In genomic region chr12:104105461-104105860, GRCh38 we compare ENCODE assay signal across 10 cellular contexts. TPM values are rescaled to one million over a fixed set of nuclear protein-coding genes. Genes with fewer than 3 reads are reported as not detected.
"Had no signal": no experiment of that assay in that cellular context is flagged by ENCODE, and none has a peak within 500 bp of the region (broad histone marks: within the 10 kb centered on the region; RNA-seq: fewer than 3 reads in every experiment).

No MANE protein-coding gene starts in this region.

- DNase-seq: GM23248, GOT3, H7, HFFc6, KBM-7 had no signal

- H3K4me3 ChIP-seq: GM23248, HAP-1 had no signal

- H3K27ac Mint-ChIP-seq: HFFc6, IgD-negative memory B cell had no signal

- H3K9ac ChIP-seq: GM23248 had no signal

- ATAC-seq: HCT116, HepG2 had no signal

- H3K27me3 Mint-ChIP-seq: IgD-negative memory B cell had no signal

- H3K27ac ChIP-seq: GM23248, HL-60 had no signal

- H3K4me3 Mint-ChIP-seq: HFFc6, IgD-negative memory B cell had no signal

- H3K9me3 Mint-ChIP-seq: HFFc6, IgD-negative memory B cell had no signal

- H3K9me3 ChIP-seq: HAP-1 had no signal

- H3K4me1 ChIP-seq: HAP-1 had no signal

- H2AFZ ChIP-seq: GM23248 had no signal

- FAIRE-seq: HepG2 had no signal

RNA-seq across cellular contexts. Expression of gene GLT8D2, which starts 55.5 kb away (rescaled TPM):
- total RNA-seq: HepG2 had no signal
- polyA plus RNA-seq: HepG2 had no signal
